8 cellular contexts compared by ENCODE assay signal in genomic region chr4:125314676-125315570, GRCh38. TPM values are rescaled to one million over a fixed set of nuclear protein-coding genes. Genes with fewer than 3 reads are reported as not detected.
DNase-seq lines count a peak whose midpoint lies in the region; ATAC-seq and TF ChIP-seq lines count a peak whose summit lies in the region.

Gene FAT4 (plus strand): TSS chr4:125314955. CDS start chr4:125316412, 1,457 bp downstream.

- H3K27me3 ChIP-seq in CD8-positive, alpha-beta T cell (ENCODE audit: insufficient read depth, low read length), result peaks cover 30% of the 10 kb centered on the region
- H3K27me3 ChIP-seq in fibroblast of lung (ENCODE audit: control insufficient read depth, insufficient read depth, low read length) (no peaks in the 10 kb centered on the region), mucosa of stomach (ENCODE audit: control insufficient read depth, insufficient read depth, low read length) (peaks cover 40% of the 10 kb centered on the region)

- H3K27ac ChIP-seq in CD8-positive, alpha-beta T cell (ENCODE audit: low read depth, low read length), result no peak within 1 kb of the TSS
- H3K27ac ChIP-seq in fibroblast of lung (ENCODE audit: insufficient read depth, low read length), result peak within 1 kb of the TSS; percentile 90

- DNase-seq in CD8-positive, alpha-beta T cell, result peak in 5 of 7 experiments; percentile 17 to 48 (median 29)
- DNase-seq in NCI-H526 (lab: John Stamatoyannopoulos, UW) (peak; percentile 24 to 74), fibroblast of lung (ENCODE audit: low read depth in 2 of 2) (peak; percentile 98 to 99), superior temporal gyrus (ENCODE audit: extremely low spot score) (peak; percentile 91)
- no peak for DNase-seq in activated T-helper 1 cell treated with anti-CD3 and anti-CD28 coated beads, Interleukin-12 subunit alpha, Interleukin-12 subunit beta, Interleukin-2, Interleukin-4 antibody, amounts not matched to agents 30 ng/mL and 10 ng/mL and 1 ng/mL, durations not matched to agents 14 hours and 24 hours and 36 hours (ENCODE audit: low spot score)

- peaks cover 17% of the 10 kb centered on the region for H3K79me2 ChIP-seq in fibroblast of lung (ENCODE audit: control insufficient read depth, insufficient read depth, low read length)

- POLR2A ChIA-PET in CD8-positive, alpha-beta T cell (lab: Charles Lee), result no interaction called here

- peak; percentile 61 for ATAC-seq in CD8-positive, alpha-beta T cell
- ATAC-seq in GM19397 (IDR thresholded peaks at IDR 0.05; ENCODE audit: unreplicated experiment), result peak; percentile 83
- ATAC-seq in HG03442 (IDR thresholded peaks at IDR 0.05; ENCODE audit: unreplicated experiment), result peak; percentile 75

- H3K9ac ChIP-seq in fibroblast of lung (ENCODE audit: insufficient read depth, low read length) (peak within 1 kb of the TSS; percentile 82), mucosa of stomach (ENCODE audit: low read length) (peak within 1 kb of the TSS; percentile 69)

- no peak within 1 kb of the TSS for H3K27ac Mint-ChIP-seq in CD8-positive, alpha-beta T cell
- no peak within 1 kb of the TSS for H3K27ac Mint-ChIP-seq in activated T-helper 1 cell treated with anti-CD3 and anti-CD28 coated beads, Interleukin-12 subunit alpha, Interleukin-12 subunit beta, Interleukin-2, Interleukin-4 antibody, amounts not matched to agents 30 ng/mL and 10 ng/mL and 1 ng/mL, durations not matched to agents 14 hours and 24 hours and 36 hours

- H3K4me1 Mint-ChIP-seq in CD8-positive, alpha-beta T cell (ENCODE audit: low read depth), result peaks cover 37% of the 10 kb centered on the region
- H3K4me1 Mint-ChIP-seq in activated T-helper 1 cell treated with anti-CD3 and anti-CD28 coated beads, Interleukin-12 subunit alpha, Interleukin-12 subunit beta, Interleukin-2, Interleukin-4 antibody, amounts not matched to agents 30 ng/mL and 10 ng/mL and 1 ng/mL, durations not matched to agents 14 hours and 24 hours and 36 hours (ENCODE audit: low read depth), result peaks cover 12% of the 10 kb centered on the region

- intact Hi-C loops in CD8-positive, alpha-beta T cell (cut with DNase I, micrococcal nuclease), result no loop called here
- intact Hi-C loops in activated T-helper 1 cell treated with anti-CD3 and anti-CD28 coated beads, Interleukin-12 subunit alpha, Interleukin-12 subunit beta, Interleukin-2, Interleukin-4 antibody, amounts not matched to agents 30 ng/mL and 10 ng/mL and 1 ng/mL, durations not matched to agents 14 hours and 24 hours and 36 hours (cut with micrococcal nuclease), result loop anchor here (5.0 kb wide), 2 partner anchors 427 to 1287 kb away; no protein-coding TSS in a partner anchor

- H3K9me3 ChIP-seq in CD8-positive, alpha-beta T cell (ENCODE audit: low read length), result no peaks in the 10 kb centered on the region
- no peaks in the 10 kb centered on the region for H3K9me3 ChIP-seq in fibroblast of lung (ENCODE audit: control insufficient read depth, insufficient read depth, low read depth, low read length)
- H3K9me3 ChIP-seq in mucosa of stomach (ENCODE audit: control insufficient read depth, low read length), result no peaks in the 10 kb centered on the region

- no peaks in the 10 kb centered on the region for H4K20me1 ChIP-seq in fibroblast of lung (ENCODE audit: control insufficient read depth, extremely low read depth, insufficient read depth, low read length)

- TF ChIP-seq CTCF in CD8-positive, alpha-beta T cell (IDR thresholded peaks at IDR 0.05), result no peak
- TF ChIP-seq CTCF in fibroblast of lung (conservative IDR thresholded peaks at IDR 0.05 in 1 of 2, IDR thresholded peaks at IDR 0.05 in 1 of 2; ENCODE audit: low read depth in 1 of 2, low read length in 2 of 2), result peak in 1 of 2 donors; percentile 22

- peak within 1 kb of the TSS; percentile 96 for H2AFZ ChIP-seq in fibroblast of lung (ENCODE audit: low read length)

- H3K27me3 Mint-ChIP-seq in CD8-positive, alpha-beta T cell (ENCODE audit: low read depth), result peaks cover 66% of the 10 kb centered on the region
- H3K27me3 Mint-ChIP-seq in activated T-helper 1 cell treated with anti-CD3 and anti-CD28 coated beads, Interleukin-12 subunit alpha, Interleukin-12 subunit beta, Interleukin-2, Interleukin-4 antibody, amounts not matched to agents 30 ng/mL and 10 ng/mL and 1 ng/mL, durations not matched to agents 14 hours and 24 hours and 36 hours (ENCODE audit: insufficient read depth), result peaks cover 47% of the 10 kb centered on the region

- peaks cover 27% of the 10 kb centered on the region for H3K4me1 ChIP-seq in CD8-positive, alpha-beta T cell (ENCODE audit: insufficient read depth, low read length)
- H3K4me1 ChIP-seq in fibroblast of lung (ENCODE audit: control insufficient read depth, extremely low read depth, insufficient read depth, low read length) (peaks cover 6% of the 10 kb centered on the region), mucosa of stomach (ENCODE audit: control insufficient read depth, insufficient read depth, low read length) (peaks cover 6% of the 10 kb centered on the region)

- no peaks in the 10 kb centered on the region for H3K9me3 Mint-ChIP-seq in CD8-positive, alpha-beta T cell
- no peaks in the 10 kb centered on the region for H3K9me3 Mint-ChIP-seq in activated T-helper 1 cell treated with anti-CD3 and anti-CD28 coated beads, Interleukin-12 subunit alpha, Interleukin-12 subunit beta, Interleukin-2, Interleukin-4 antibody, amounts not matched to agents 30 ng/mL and 10 ng/mL and 1 ng/mL, durations not matched to agents 14 hours and 24 hours and 36 hours

- H3K4me3 Mint-ChIP-seq in CD8-positive, alpha-beta T cell, result peak within 1 kb of the TSS; percentile 80
- peak within 1 kb of the TSS; percentile 84 for H3K4me3 Mint-ChIP-seq in activated T-helper 1 cell treated with anti-CD3 and anti-CD28 coated beads, Interleukin-12 subunit alpha, Interleukin-12 subunit beta, Interleukin-2, Interleukin-4 antibody, amounts not matched to agents 30 ng/mL and 10 ng/mL and 1 ng/mL, durations not matched to agents 14 hours and 24 hours and 36 hours

- H3K36me3 ChIP-seq in CD8-positive, alpha-beta T cell (ENCODE audit: insufficient read depth, low read length), result no peaks in the 10 kb centered on the region
- H3K36me3 ChIP-seq in fibroblast of lung (ENCODE audit: control insufficient read depth, insufficient read depth, low read length) (peaks cover 2% of the 10 kb centered on the region), mucosa of stomach (ENCODE audit: control insufficient read depth, insufficient read depth, low read length) (no peaks in the 10 kb centered on the region)

- peak within 1 kb of the TSS; percentile 50 for H3K4me3 ChIP-seq in CD8-positive, alpha-beta T cell (ENCODE audit: low read depth, low read length)
- peak within 1 kb of the TSS; percentile 91 to 97 (median 92) for H3K4me3 ChIP-seq in fibroblast of lung (replicated peaks in 1 of 4; ENCODE audit: control extremely low read depth in 1 of 4, insufficient read depth in 1 of 4, low read depth in 3 of 4, low read length in 4 of 4)
- peak within 1 kb of the TSS; percentile 52 for H3K4me3 ChIP-seq in mucosa of stomach (ENCODE audit: low read length)

- CTCF ChIA-PET in CD8-positive, alpha-beta T cell (lab: Charles Lee), result no interaction called here

- H3K36me3 Mint-ChIP-seq in CD8-positive, alpha-beta T cell, result no peaks in the 10 kb centered on the region
- no peaks in the 10 kb centered on the region for H3K36me3 Mint-ChIP-seq in activated T-helper 1 cell treated with anti-CD3 and anti-CD28 coated beads, Interleukin-12 subunit alpha, Interleukin-12 subunit beta, Interleukin-2, Interleukin-4 antibody, amounts not matched to agents 30 ng/mL and 10 ng/mL and 1 ng/mL, durations not matched to agents 14 hours and 24 hours and 36 hours (ENCODE audit: low read depth)

- H3K4me2 ChIP-seq in fibroblast of lung (ENCODE audit: extremely low read depth, insufficient read depth, low read length), result peak within 1 kb of the TSS; percentile 90

RNA-seq across cellular contexts. Expression of gene FAT4, which starts in this region (rescaled TPM):
- total RNA-seq in CD8-positive, alpha-beta T cell, result not detected
- total RNA-seq in activated T-helper 1 cell treated with anti-CD3 and anti-CD28 coated beads, Interleukin-12 subunit alpha, Interleukin-12 subunit beta, Interleukin-2, Interleukin-4 antibody, amounts not matched to agents 30 ng/mL and 10 ng/mL and 1 ng/mL, durations not matched to agents 14 hours and 24 hours and 36 hours, result not detected in 2 replicates
- 9.0 and 17.8 TPM in 2 replicates for total RNA-seq in fibroblast of lung
- polyA plus RNA-seq in fibroblast of lung, result 7.4 and 10.8 TPM in 2 replicates
- 3.4 and 6.2 TPM in 2 replicates for polyA plus RNA-seq in fibroblast of lung (2012)
- 14.8 and 16.7 TPM in 2 replicates for polyA minus RNA-seq in fibroblast of lung (ENCODE audit: low replicate concordance)

Comparison
In these comparisons a context has a peak if more than half of its experiments do, and no peak if none do; other contexts are left out.
1. Peak in DNase-seq, ATAC-seq and H3K4me3 ChIP-seq in CD8-positive, alpha-beta T cell; RNA of the gene not detected or under 1 TPM.